In the genomic region with DNA sequence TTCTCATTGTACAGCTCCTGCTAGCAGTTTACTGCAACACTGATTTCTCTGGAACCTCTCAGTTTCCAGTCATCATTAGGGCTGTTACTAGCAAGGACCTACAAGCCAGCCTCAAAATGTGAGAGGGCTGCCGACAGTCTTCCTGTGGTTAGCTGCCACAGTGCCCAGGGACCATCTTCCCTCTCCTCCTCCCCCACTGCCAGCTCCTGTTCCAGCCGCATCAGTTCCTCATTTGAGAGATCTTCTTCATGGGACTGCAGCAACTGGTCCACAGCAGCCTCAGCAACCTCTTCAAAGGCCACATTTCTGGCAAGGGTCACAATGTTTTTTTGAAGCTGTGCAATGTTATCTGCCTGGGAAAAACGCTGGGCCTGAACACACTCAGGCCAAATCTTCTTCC, we compare ENCODE assay signal across 1 cellular context.
A peak's percentile ranks its signal among the peaks of the same experiment; 100 is the strongest.
TF ChIP-seq lines count a peak whose summit lies in the region.

No MANE protein-coding gene starts in this region.

TF ChIP-seq in K562, 482 proteins besides CTCF, POLR2A, EP300 and RAD21:
- TF ChIP-seq FOXK2 (conservative IDR thresholded peaks at IDR 0.05 in 1 of 2, IDR thresholded peaks at IDR 0.05 in 1 of 2; ENCODE audit: low read depth in 2 of 2) (no peak), SPI1 (IDR thresholded peaks at IDR 0.05; ENCODE audit: borderline replicate concordance, low read depth, low read length) (peak; percentile 86), ZNF79 (CRISPR knock-in tag; IDR thresholded peaks at IDR 0.05; ENCODE audit: low read depth) (no peak), IFI16 (CRISPR knock-in tag; IDR thresholded peaks at IDR 0.05) (no peak), ZNF212 (CRISPR knock-in tag; IDR thresholded peaks at IDR 0.05) (no peak)
